Comparison of ENCODE assay signal across 1 cellular context in genomic region chr1:3691421-3692204, GRCh38.
TF ChIP-seq lines count a peak whose summit lies in the region.

No MANE protein-coding gene starts in this region.

TF ChIP-seq in H1, 55 proteins besides CTCF, POLR2A, EP300 and RAD21 (continued from another document):
- TF ChIP-seq TCF12 (IDR thresholded peaks at IDR 0.05; ENCODE audit: low read depth, low read length) (no peak), GTF2F1 (IDR thresholded peaks at IDR 0.05; ENCODE audit: borderline replicate concordance, low read depth, low read length) (no peak), KDM4A (IDR thresholded peaks at IDR 0.05; ENCODE audit: low read depth, low read length, severe bottlenecking) (no peak), BCL11A (IDR thresholded peaks at IDR 0.05; ENCODE audit: low read depth in 2 of 2, low read length in 2 of 2) (no peak), MAX (IDR thresholded peaks at IDR 0.05) (no peak), TAF1 (IDR thresholded peaks at IDR 0.05; ENCODE audit: low read depth, low read length) (no peak), CHD1 (IDR thresholded peaks at IDR 0.05; ENCODE audit: low read depth, low read length) (no peak)
